ENCODE assay signal across 17 cellular contexts in the genomic region with DNA sequence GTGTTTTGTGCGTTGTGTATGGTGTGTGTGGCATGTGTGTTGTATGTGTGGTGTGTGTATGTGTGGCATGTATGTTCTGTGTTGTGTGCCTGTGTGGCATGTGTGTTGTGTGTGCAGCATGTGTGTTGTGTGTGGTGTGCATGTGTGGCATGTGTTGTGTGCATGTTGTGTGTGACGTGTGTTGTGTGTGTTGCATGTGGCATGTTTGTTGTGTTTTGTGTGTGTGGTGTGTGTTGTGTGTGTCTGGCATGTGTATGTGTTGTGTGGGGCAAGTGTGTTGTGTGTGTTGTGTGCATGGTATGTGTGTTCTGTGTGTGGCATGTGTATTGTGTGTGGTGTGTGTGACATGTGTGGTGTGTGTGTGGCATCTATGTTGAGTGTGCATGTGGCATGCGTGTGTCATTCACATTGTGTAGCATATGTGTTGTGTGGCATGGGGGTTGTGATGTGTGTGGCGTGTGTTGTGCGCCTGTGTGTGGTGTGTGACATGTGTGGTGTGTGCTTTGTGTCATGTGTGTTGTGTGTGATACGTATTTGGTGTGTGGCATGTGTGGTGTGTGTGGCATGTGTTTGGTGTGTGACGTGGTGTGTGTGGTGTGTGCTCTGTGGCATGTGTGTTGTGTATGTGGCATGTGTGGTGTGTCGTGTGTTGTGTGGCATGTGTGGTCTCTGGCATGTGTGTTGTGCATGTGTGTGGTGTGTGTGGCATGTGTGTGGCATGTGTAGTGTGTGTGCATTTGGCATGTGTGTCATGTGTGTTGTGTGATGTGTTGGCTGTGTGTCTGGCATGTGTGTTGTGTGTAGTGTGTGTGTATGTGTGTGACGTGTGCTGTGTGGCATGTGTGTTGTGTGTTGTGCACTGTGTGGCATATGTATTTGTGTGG. TPM values are rescaled to one million over a fixed set of nuclear protein-coding genes. Genes with fewer than 3 reads are reported as not detected.
"Had no signal": no experiment of that assay in that cellular context is flagged by ENCODE, and none has a peak within 500 bp of the region (broad histone marks: within the 10 kb centered on the region; RNA-seq: fewer than 3 reads in every experiment).

No MANE protein-coding gene starts in this region.

- H3K27me3 ChIP-seq: thyroid gland had no signal

- H3K4me3 ChIP-seq: mucosa of descending colon, thyroid gland had no signal

- H3K36me3 Mint-ChIP-seq: activated CD4-positive, alpha-beta memory T cell treated with anti-CD3 and anti-CD28 coated beads for 36 hours; activated CD8-positive, alpha-beta memory T cell treated with anti-CD3 and anti-CD28 coated beads, Interleukin-2, amount 10 ng/mL, durations not matched to agents 7 days and 5 days; activated naive CD4-positive, alpha-beta T cell treated with anti-CD3 and anti-CD28 coated beads, Interleukin-2, amount 10 ng/mL, durations not matched to agents 7 days and 5 days; naive thymus-derived CD8-positive, alpha-beta T cell; stimulated activated naive B cell treated with anti-CD40 and anti-IgM and Interleukin-4, amounts not matched to agents 10 μg/mL and 1 μg/mL and 100 μg/mL, for 72 hours had no signal

- H3K36me3 ChIP-seq: heart right ventricle, neutrophil, thyroid gland, WERI-Rb-1 had no signal

- H3K9me3 Mint-ChIP-seq: activated CD4-positive, alpha-beta memory T cell treated with anti-CD3 and anti-CD28 coated beads for 36 hours; activated naive CD4-positive, alpha-beta T cell treated with anti-CD3 and anti-CD28 coated beads, Interleukin-2, amount 10 ng/mL, durations not matched to agents 7 days and 5 days; naive thymus-derived CD8-positive, alpha-beta T cell; stimulated activated naive B cell treated with anti-CD40 and anti-IgM and Interleukin-4, amounts not matched to agents 10 μg/mL and 1 μg/mL and 100 μg/mL, for 72 hours had no signal

- H3K4me3 Mint-ChIP-seq: activated CD4-positive, alpha-beta memory T cell treated with anti-CD3 and anti-CD28 coated beads for 36 hours; activated CD4-positive, alpha-beta T cell treated with anti-CD3 and anti-CD28 coated beads for 36 hours; activated CD8-positive, alpha-beta memory T cell treated with anti-CD3 and anti-CD28 coated beads, Interleukin-2, amount 10 ng/mL, durations not matched to agents 7 days and 5 days; activated naive CD4-positive, alpha-beta T cell treated with anti-CD3 and anti-CD28 coated beads, Interleukin-2, amount 10 ng/mL, durations not matched to agents 7 days and 5 days; naive thymus-derived CD8-positive, alpha-beta T cell; stimulated activated naive B cell treated with anti-CD40 and anti-IgM and Interleukin-4, amounts not matched to agents 10 μg/mL and 1 μg/mL and 100 μg/mL, for 72 hours; T-helper 17 cell had no signal

- H3K4me1 ChIP-seq: thyroid gland had no signal

- H3K9me3 ChIP-seq: gastroesophageal sphincter, heart right ventricle, mucosa of descending colon, neutrophil, thyroid gland had no signal

- H3K27ac Mint-ChIP-seq: activated CD4-positive, alpha-beta memory T cell treated with anti-CD3 and anti-CD28 coated beads for 36 hours; activated CD4-positive, alpha-beta T cell treated with anti-CD3 and anti-CD28 coated beads for 36 hours; activated CD8-positive, alpha-beta memory T cell treated with anti-CD3 and anti-CD28 coated beads, Interleukin-2, amount 10 ng/mL, durations not matched to agents 7 days and 5 days; activated naive CD4-positive, alpha-beta T cell treated with anti-CD3 and anti-CD28 coated beads, Interleukin-2, amount 10 ng/mL, durations not matched to agents 7 days and 5 days; naive thymus-derived CD8-positive, alpha-beta T cell; stimulated activated naive B cell treated with anti-CD40 and anti-IgM and Interleukin-4, amounts not matched to agents 10 μg/mL and 1 μg/mL and 100 μg/mL, for 72 hours; T-helper 17 cell had no signal

- H3K4me1 Mint-ChIP-seq: activated CD4-positive, alpha-beta T cell treated with anti-CD3 and anti-CD28 coated beads for 36 hours; activated CD8-positive, alpha-beta memory T cell treated with anti-CD3 and anti-CD28 coated beads, Interleukin-2, amount 10 ng/mL, durations not matched to agents 7 days and 5 days; activated naive CD4-positive, alpha-beta T cell treated with anti-CD3 and anti-CD28 coated beads, Interleukin-2, amount 10 ng/mL, durations not matched to agents 7 days and 5 days; stimulated activated naive B cell treated with anti-CD40 and anti-IgM and Interleukin-4, amounts not matched to agents 10 μg/mL and 1 μg/mL and 100 μg/mL, for 72 hours; T-helper 17 cell had no signal

- H3K27ac ChIP-seq: neutrophil, thyroid gland, WERI-Rb-1 had no signal

- DNase-seq: activated CD4-positive, alpha-beta memory T cell treated with anti-CD3 and anti-CD28 coated beads for 36 hours; activated CD4-positive, alpha-beta T cell treated with anti-CD3 and anti-CD28 coated beads for 36 hours; activated CD8-positive, alpha-beta memory T cell treated with anti-CD3 and anti-CD28 coated beads, Interleukin-2, amount 10 ng/mL, durations not matched to agents 7 days and 5 days; activated naive CD4-positive, alpha-beta T cell treated with anti-CD3 and anti-CD28 coated beads, Interleukin-2, amount 10 ng/mL, durations not matched to agents 7 days and 5 days; activated T-cell treated with anti-CD3 and anti-CD28 coated beads, Interleukin-2, amount 50 U/mL, for 1 hour; heart right ventricle; mucosa of descending colon; naive thymus-derived CD8-positive, alpha-beta T cell; stimulated activated CD4-positive, alpha-beta T cell treated with anti-CD3 and anti-CD28 coated beads, Interleukin-2, amount 100 ng/mL, for 48 hours; stimulated activated naive B cell treated with anti-CD40 and anti-IgM and Interleukin-4, amounts not matched to agents 10 μg/mL and 1 μg/mL and 100 μg/mL, for 72 hours; T-helper 17 cell; thyroid gland; WERI-Rb-1 had no signal

RNA-seq across cellular contexts. Expression of a gene that starts 46.6 kb away (rescaled TPM):
- total RNA-seq: activated CD4-positive, alpha-beta memory T cell treated with anti-CD3 and anti-CD28 coated beads for 36 hours; activated CD4-positive, alpha-beta T cell treated with anti-CD3 and anti-CD28 coated beads for 36 hours; activated CD8-positive, alpha-beta memory T cell treated with anti-CD3 and anti-CD28 coated beads, Interleukin-2, amount 10 ng/mL, durations not matched to agents 7 days and 5 days; lung microvascular endothelial cell; mucosa of descending colon; naive thymus-derived CD8-positive, alpha-beta T cell; posterior vena cava; T-helper 17 cell; thyroid gland had no signal
- polyA plus RNA-seq: naive thymus-derived CD8-positive, alpha-beta T cell had no signal
